Comparison of ENCODE assay signal across 1 cellular context in the genomic region with DNA sequence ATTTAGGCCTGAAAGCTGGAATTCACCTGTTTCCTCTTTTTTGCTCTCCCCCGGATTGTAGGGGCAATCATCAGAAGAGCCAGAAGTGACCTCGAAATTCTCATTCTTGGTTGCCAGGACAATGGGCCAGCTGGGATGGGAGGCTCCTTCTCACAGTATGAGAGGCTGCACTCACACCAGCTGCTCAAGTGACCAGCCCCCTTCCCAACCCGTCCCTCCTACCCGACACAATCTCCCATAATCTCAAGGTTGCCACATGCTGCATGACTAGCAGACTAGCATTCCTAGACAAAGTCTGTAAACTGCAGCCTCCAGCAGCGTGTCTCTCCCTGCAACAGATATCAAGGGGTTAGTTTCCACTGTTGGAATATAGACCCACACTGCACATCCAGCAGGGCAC.
TF ChIP-seq lines count a peak whose summit lies in the region.

No MANE protein-coding gene starts in this region.

TF ChIP-seq in H1, 55 proteins besides CTCF, POLR2A, EP300 and RAD21:
- TF ChIP-seq EZH2 (IDR thresholded peaks at IDR 0.05; ENCODE audit: low read depth, low read length, severe bottlenecking) (no peak), SP4 (IDR thresholded peaks at IDR 0.05; ENCODE audit: low read length) (no peak), GTF2F1 (IDR thresholded peaks at IDR 0.05; ENCODE audit: borderline replicate concordance, low read depth, low read length) (no peak), CHD1 (IDR thresholded peaks at IDR 0.05; ENCODE audit: low read depth, low read length) (no peak), BCL11A (IDR thresholded peaks at IDR 0.05; ENCODE audit: low read depth in 2 of 2, low read length in 2 of 2) (no peak), RNF2 (IDR thresholded peaks at IDR 0.05; ENCODE audit: borderline replicate concordance, low read depth, low read length, missing control alignments, poor library complexity, severe bottlenecking) (no peak), SP1 (IDR thresholded peaks at IDR 0.05; ENCODE audit: low read depth, low read length) (no peak)
- TF ChIP-seq, protein P1, sequence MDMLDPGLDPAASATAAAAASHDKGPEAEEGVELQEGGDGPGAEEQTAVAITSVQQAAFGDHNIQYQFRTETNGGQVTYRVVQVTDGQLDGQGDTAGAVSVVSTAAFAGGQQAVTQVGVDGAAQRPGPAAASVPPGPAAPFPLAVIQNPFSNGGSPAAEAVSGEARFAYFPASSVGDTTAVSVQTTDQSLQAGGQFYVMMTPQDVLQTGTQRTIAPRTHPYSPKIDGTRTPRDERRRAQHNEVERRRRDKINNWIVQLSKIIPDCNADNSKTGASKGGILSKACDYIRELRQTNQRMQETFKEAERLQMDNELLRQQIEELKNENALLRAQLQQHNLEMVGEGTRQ (IDR thresholded peaks at IDR 0.05; ENCODE audit: low read length): no peak
